Comparison of ENCODE assay signal across 31 cellular contexts in genomic region chr13:80389073-80390038, GRCh38. TPM values are rescaled to one million over a fixed set of nuclear protein-coding genes. Genes with fewer than 3 reads are reported as not detected.
DNase-seq lines count a peak whose midpoint lies in the region; ATAC-seq and TF ChIP-seq lines count a peak whose summit lies in the region.
"Had no signal": no experiment of that assay in that cellular context is flagged by ENCODE, and none has a peak within 500 bp of the region (broad histone marks: within the 10 kb centered on the region; RNA-seq: fewer than 3 reads in every experiment).

No MANE protein-coding gene starts in this region.

- H3K36me3 Mint-ChIP-seq in CD14-positive monocyte, result no peaks in the 10 kb centered on the region
- H3K36me3 Mint-ChIP-seq: CD4-positive, CD25-positive, alpha-beta regulatory T cell; type B pancreatic cell had no signal

- peaks cover 6% of the 10 kb centered on the region for H3K4me1 Mint-ChIP-seq in CD14-positive monocyte
- H3K4me1 Mint-ChIP-seq: CD4-positive, CD25-positive, alpha-beta regulatory T cell; H9; nephron progenitor cell had no signal

- no peak for TF ChIP-seq POLR2A in uterus (IDR thresholded peaks at IDR 0.05)

- H3K9me3 ChIP-seq in right atrium auricular region, result peaks cover 0 to 25% of the 10 kb centered on the region in 2 donors
- H3K9me3 ChIP-seq in lower lobe of right lung, result peaks cover 6% of the 10 kb centered on the region
- no peaks in the 10 kb centered on the region for H3K9me3 ChIP-seq in uterus

- peak; percentile 81 for ATAC-seq in Right ventricle myocardium superior (ENCODE audit: poor library complexity)
- ATAC-seq in lower lobe of right lung, result peak in 1 of 2 donors; percentile 70
- ATAC-seq: activated CD4-positive, alpha-beta T cell treated with anti-CD3 and anti-CD28 coated beads for 36 hours; activated naive CD4-positive, alpha-beta T cell treated with anti-CD3 and anti-CD28 coated beads, Interleukin-2, amount 50 U/mL, for 72 hours; effector memory CD8-positive, alpha-beta T cell; foreskin keratinocyte; K562; Panc1 had no signal

- H3K9me3 Mint-ChIP-seq in CD14-positive monocyte, result peaks cover 3 to 13% (median 10%) of the 10 kb centered on the region in 7 donors
- H3K9me3 Mint-ChIP-seq: effector memory CD8-positive, alpha-beta T cell had no signal

- H3K36me3 ChIP-seq in right atrium auricular region (no peaks in the 10 kb centered on the region), lower lobe of right lung (no peaks in the 10 kb centered on the region), uterus (no peaks in the 10 kb centered on the region)
- H3K36me3 ChIP-seq: heart right ventricle had no signal

- intact Hi-C loops in Right ventricle myocardium superior (cut with DNase I) (no loop called here), lower lobe of right lung (cut with DNase I) (no loop called here), uterus (cut with DNase I; ENCODE audit: low total_unique reads) (no loop called here), CD14-positive monocyte (cut with micrococcal nuclease) (no loop called here)

- H3K27ac ChIP-seq in right atrium auricular region (peak overlapping the region in 1 of 2 donors; percentile 36), lower lobe of right lung (peak overlapping the region; percentile 9), uterus (no peak overlapping the region)
- H3K27ac ChIP-seq: foreskin keratinocyte had no signal

- H3K27me3 ChIP-seq in right atrium auricular region, result no peaks in the 10 kb centered on the region
- no peaks in the 10 kb centered on the region for H3K27me3 ChIP-seq in lower lobe of right lung (ENCODE audit: low read depth)
- H3K27me3 ChIP-seq in uterus, result no peaks in the 10 kb centered on the region
- H3K27me3 ChIP-seq: foreskin keratinocyte, heart right ventricle had no signal

- H3K4me3 ChIP-seq in right atrium auricular region (no peak overlapping the region), fibroblast of pulmonary artery (replicated peaks; ENCODE audit: low read depth, low read length) (no peak overlapping the region), lower lobe of right lung (no peak overlapping the region), uterus (no peak overlapping the region)
- H3K4me3 ChIP-seq: heart right ventricle, K562 had no signal

- no peak overlapping the region for H3K4me3 Mint-ChIP-seq in CD14-positive monocyte
- H3K4me3 Mint-ChIP-seq: activated CD4-positive, alpha-beta T cell treated with anti-CD3 and anti-CD28 coated beads for 36 hours; effector memory CD8-positive, alpha-beta T cell; H9; memory B cell; nephron progenitor cell; type B pancreatic cell had no signal

- H3K4me1 ChIP-seq in right atrium auricular region, result peaks cover 0 to 7% of the 10 kb centered on the region in 2 donors
- H3K4me1 ChIP-seq in lower lobe of right lung, result peaks cover 12% of the 10 kb centered on the region
- no peaks in the 10 kb centered on the region for H3K4me1 ChIP-seq in uterus
- H3K4me1 ChIP-seq: foreskin keratinocyte had no signal

- peaks cover 0 to 2% (median 0%) of the 10 kb centered on the region in 3 donors for H3K27me3 Mint-ChIP-seq in CD14-positive monocyte (ENCODE audit: low read depth in 3 of 3)
- H3K27me3 Mint-ChIP-seq: activated CD4-positive, alpha-beta T cell treated with anti-CD3 and anti-CD28 coated beads for 36 hours; CD4-positive, CD25-positive, alpha-beta regulatory T cell had no signal

- no peak for TF ChIP-seq CTCF in right atrium auricular region (IDR thresholded peaks at IDR 0.05)
- TF ChIP-seq CTCF in fibroblast of pulmonary artery (IDR thresholded peaks at IDR 0.05; ENCODE audit: low read length, missing control alignments), result no peak
- no peak for TF ChIP-seq CTCF in lower lobe of right lung (IDR thresholded peaks at IDR 0.05)
- no peak for TF ChIP-seq CTCF in uterus (IDR thresholded peaks at IDR 0.05)
- TF ChIP-seq CTCF in CD14-positive monocyte (IDR thresholded peaks at IDR 0.05), result no peak

- DNase-seq in Right ventricle myocardium superior, result no peak
- no peak for DNase-seq in right atrium auricular region (ENCODE audit: low spot score)
- DNase-seq in fibroblast of pulmonary artery (ENCODE audit: low read depth), result peak; percentile 45
- no peak for DNase-seq in lower lobe of right lung
- no peak for DNase-seq in uterus
- DNase-seq in SKM-1 (lab: John Stamatoyannopoulos, UW; ENCODE audit: unreplicated experiment), result no peak
- DNase-seq in CD14-positive monocyte (ENCODE audit: low spot score), result no peak
- DNase-seq in mesenteric fat pad (ENCODE audit: low spot score), result no peak
- DNase-seq: activated CD4-positive, alpha-beta T cell treated with anti-CD3 and anti-CD28 coated beads for 36 hours; Calu3; caudate nucleus; CD4-positive, CD25-positive, alpha-beta regulatory T cell; cortex of kidney; DND-41; effector memory CD8-positive, alpha-beta T cell; erythroblast; foreskin keratinocyte; GF-D8; H9; heart right ventricle; NCI-H2029; NCI-H524 treated with DMSO at 0.1 percent for 48 hours; nephron progenitor cell; retina; SIG-M5; SW 1271 had no signal

- no peak overlapping the region for H3K27ac Mint-ChIP-seq in CD14-positive monocyte
- H3K27ac Mint-ChIP-seq: activated CD4-positive, alpha-beta T cell treated with anti-CD3 and anti-CD28 coated beads for 36 hours; activated naive CD4-positive, alpha-beta T cell treated with anti-CD3 and anti-CD28 coated beads, Interleukin-2, amount 50 U/mL, for 72 hours; CD4-positive, CD25-positive, alpha-beta regulatory T cell; effector memory CD8-positive, alpha-beta T cell; memory B cell; nephron progenitor cell; type B pancreatic cell had no signal

RNA-seq across cellular contexts. Expression of gene SPRY2, which starts 48.4 kb away (rescaled TPM):
- total RNA-seq in Right ventricle myocardium superior, result 35.8 TPM
- total RNA-seq in right atrium auricular region, result 10 to 100 TPM; 33.1 to 38.9 TPM
- total RNA-seq in lower lobe of right lung, result 44.6 TPM
- 10 to 100 TPM; 11.3 to 48.6 (median 45.6) TPM for total RNA-seq in uterus
- polyA plus RNA-seq in CD14-positive monocyte, result under 1 TPM; 0.26 to 0.73 TPM
- total RNA-seq in mesenteric fat pad, result 55.9 TPM
- polyA plus RNA-seq: CD4-positive, CD25-positive, alpha-beta regulatory T cell had no signal
